ENCODE assay signal across 11 cellular contexts in the genomic region with DNA sequence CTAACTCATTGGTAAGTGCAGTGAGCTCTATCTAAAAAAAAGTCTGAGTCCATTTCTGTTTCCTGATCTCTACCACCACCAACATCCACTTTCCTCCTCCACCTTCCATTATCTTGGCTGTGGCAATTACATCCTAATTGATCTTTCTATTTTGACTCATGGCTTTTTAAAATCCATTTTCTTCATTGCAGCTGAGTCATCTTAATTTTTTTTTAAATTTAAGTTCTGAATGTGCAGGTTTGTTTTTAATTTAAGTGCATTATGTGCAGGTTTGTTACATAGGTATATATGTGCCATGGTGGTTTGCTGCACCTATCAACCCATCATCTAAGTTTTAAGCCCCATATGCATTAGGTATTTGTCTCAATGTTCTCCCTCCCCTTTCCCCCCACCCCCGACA.
"Had no signal": no experiment of that assay in that cellular context is flagged by ENCODE, and none has a peak within 500 bp of the region (broad histone marks: within the 10 kb centered on the region; RNA-seq: fewer than 3 reads in every experiment).

No MANE protein-coding gene starts in this region.

- ATAC-seq: GM23338, HCT116 had no signal

- DNase-seq: GM23248, GOT3, H7, H9, HCEC 1CT, HFFc6 had no signal

- H3K9me3 ChIP-seq: HAP-1 had no signal

- H3K27ac ChIP-seq: GM23248 had no signal

- H3K4me3 ChIP-seq: GM23248, GM23338, HAP-1 had no signal

- H3K4me1 ChIP-seq: HAP-1 had no signal

- H3K9ac ChIP-seq: GM23248 had no signal

- H3K4me2 ChIP-seq: GM23338 had no signal

- FAIRE-seq: H1, H54 had no signal

- H2AFZ ChIP-seq: GM23248, GM23338 had no signal

- H3K36me3 ChIP-seq: HAP-1 had no signal
